8 cellular contexts compared by ENCODE assay signal in the genomic region with DNA sequence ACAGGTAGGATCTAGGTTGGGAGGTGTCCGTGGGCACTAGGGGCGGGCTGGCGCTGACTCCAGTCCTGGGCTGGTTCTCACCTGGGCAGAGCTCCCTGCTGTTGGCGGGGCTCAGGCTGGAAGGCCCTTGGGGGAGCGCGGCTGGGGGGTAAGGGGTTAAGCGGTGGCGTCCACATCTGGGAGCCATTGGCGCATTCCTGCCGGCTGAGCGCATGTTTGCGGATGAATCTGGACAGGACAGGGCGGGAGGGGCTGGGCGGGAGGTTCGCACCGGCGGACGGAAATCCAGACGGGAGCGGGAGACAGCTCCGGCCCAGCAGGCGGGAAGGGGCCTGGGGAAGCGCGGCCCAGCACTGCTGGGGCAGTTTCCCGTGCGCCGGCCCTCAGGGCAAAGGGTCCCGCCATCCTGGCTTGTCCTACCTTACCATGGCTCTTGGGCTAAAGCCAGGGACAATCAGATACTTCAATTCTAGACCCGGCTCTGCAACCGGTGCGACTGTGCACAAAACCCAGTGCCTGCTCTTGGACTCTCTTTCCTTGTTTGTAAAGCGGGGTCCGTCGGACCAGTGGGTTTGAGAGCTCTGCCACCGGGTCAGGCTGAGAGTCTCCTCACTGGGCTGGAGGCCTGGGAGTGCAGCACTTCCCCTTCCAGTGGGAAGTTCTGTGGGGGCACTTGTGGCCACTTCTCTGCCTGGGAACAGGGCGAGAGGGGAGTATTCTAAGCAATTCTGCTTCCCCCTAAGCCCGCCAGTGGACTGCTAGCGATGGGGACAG. TPM values are rescaled to one million over a fixed set of nuclear protein-coding genes. Genes with fewer than 3 reads are reported as not detected.
DNase-seq lines count a peak whose midpoint lies in the region; ATAC-seq, FAIRE-seq and TF ChIP-seq lines count a peak whose summit lies in the region.

No MANE protein-coding gene starts in this region.

- H4K20me1 ChIP-seq in K562 (replicated peaks; ENCODE audit: control insufficient read depth, insufficient read depth, low read length) (0 out of 2 replicates have a peak, but pooled peaks cover 3% of the 10 kb centered on the region), smooth muscle cell (ENCODE audit: low read depth) (peaks cover 40% of the 10 kb centered on the region)

- DNase-seq in HuH-7.5 (ENCODE audit: low spot score) (peak; percentile 75), K562 (ENCODE audit: extremely low read depth in 1 of 4, low spot score in 3 of 4) (no peak), immature natural killer cell (no peak), smooth muscle cell (lab: John Stamatoyannopoulos, UW; ENCODE audit: unreplicated experiment) (no peak), NCI-H446 (lab: John Stamatoyannopoulos, UW) (no peak)

- H3K9me3 Mint-ChIP-seq in immature natural killer cell: no peaks in the 10 kb centered on the region

- no peak for TF ChIP-seq EP300 in K562 (IDR thresholded peaks at IDR 0.05; ENCODE audit: low read length)

- no TSS peak for BruUV-seq in K562 (replicated peaks; lab: Mats Ljungman, UMichigan)

- no peak for ATAC-seq in K562
- no peak for ATAC-seq in GM19351 (IDR thresholded peaks at IDR 0.05; ENCODE audit: unreplicated experiment)
- ATAC-seq in HG03108 (IDR thresholded peaks at IDR 0.05; ENCODE audit: unreplicated experiment): no peak

- no peak for FAIRE-seq in K562 (lab: Jason Lieb, UNC)

- peaks cover 37% of the 10 kb centered on the region for H3K79me2 ChIP-seq in K562 (ENCODE audit: control insufficient read depth, insufficient read depth, low read length)
- peaks cover 36% of the 10 kb centered on the region for H3K79me2 ChIP-seq in smooth muscle cell (ENCODE audit: low read depth)

- peaks cover 46 to 70% of the 10 kb centered on the region in 2 experiments for H3K4me1 ChIP-seq in K562 (replicated peaks in 1 of 2; ENCODE audit: control insufficient read depth in 2 of 2, insufficient read depth in 2 of 2, low read length in 2 of 2)
- peaks cover 48% of the 10 kb centered on the region for H3K4me1 ChIP-seq in smooth muscle cell (ENCODE audit: low read depth)

- H3K27me3 ChIP-seq in K562 (ENCODE audit: control insufficient read depth in 2 of 2, insufficient read depth in 2 of 2, low read length in 2 of 2) (no peaks in the 10 kb centered on the region), smooth muscle cell (ENCODE audit: low read depth) (no peaks in the 10 kb centered on the region)

- no peaks in the 10 kb centered on the region for H3K9me1 ChIP-seq in K562 (ENCODE audit: control insufficient read depth, insufficient read depth, low read length)

- no peaks in the 10 kb centered on the region for H3K36me3 Mint-ChIP-seq in immature natural killer cell

- H3K36me3 ChIP-seq in K562 (ENCODE audit: control insufficient read depth, insufficient read depth, low read length) (no peaks in the 10 kb centered on the region), smooth muscle cell (ENCODE audit: low read depth) (no peaks in the 10 kb centered on the region)

- peaks cover 13% of the 10 kb centered on the region for H3F3A ChIP-seq in smooth muscle cell (ENCODE audit: low read depth)

- no peak for TF ChIP-seq CTCF in C4-2B (conservative IDR thresholded peaks at IDR 0.05)
- no peak for TF ChIP-seq CTCF in K562 (IDR thresholded peaks at IDR 0.05 in 2 of 3, conservative IDR thresholded peaks at IDR 0.05 in 1 of 3; ENCODE audit: insufficient read depth in 2 of 3, low read depth in 1 of 3, low read length in 3 of 3)
- TF ChIP-seq CTCF in smooth muscle cell (IDR thresholded peaks at IDR 0.05; ENCODE audit: borderline replicate concordance, insufficient read depth, poor library complexity, severe bottlenecking): no peak

- in situ Hi-C loops in K562 (cut with MboI): no loop called here

- WGBS in K562 (ENCODE audit: insufficient coverage, low coverage, missing lambda C conversion rate): 66% methylated on average over 19 of the region's 38 CpGs
- WGBS in smooth muscle cell (ENCODE audit: low lambda C conversion rate): 4% methylated on average over 34 of the region's 38 CpGs

- H3K4me3 ChIP-seq in K562 (no peak overlapping the region), smooth muscle cell (peak overlapping the region; percentile 91)

- peak overlapping the region; percentile 92 for H2AFZ ChIP-seq in K562 (ENCODE audit: low read depth, low read length)
- no peak overlapping the region for H2AFZ ChIP-seq in smooth muscle cell (ENCODE audit: low read depth)

- POLR2A ChIA-PET in K562 (lab: Yijun Ruan, JAX): interaction anchor here (1.0 to 1.5 kb wide), 5 partner anchors 9 to 29 kb away, joined by 3 to 17 read pairs (median 4); no protein-coding TSS in a partner anchor

- peaks cover 18 to 27% (median 20%) of the 10 kb centered on the region in 3 donors for H3K27me3 Mint-ChIP-seq in immature natural killer cell (ENCODE audit: low read depth in 3 of 3)

- CTCF ChIA-PET in K562 (lab: Yijun Ruan, JAX; ENCODE audit: low intra/inter-chr PET ratio): interaction anchor here (0.6 kb wide), 1 partner anchor 210 kb away, joined by 3 read pairs; no protein-coding TSS in a partner anchor

- TF ChIP-seq RAD21 in K562 (CRISPR knock-in tag; conservative IDR thresholded peaks at IDR 0.05 in 1 of 2, IDR thresholded peaks at IDR 0.05 in 1 of 2): no peak

- H3K27ac Mint-ChIP-seq in immature natural killer cell: peak overlapping the region in 5 of 6 donors; percentile 21 to 100 (median 100)

- peak overlapping the region in 4 of 5 donors; percentile 35 to 95 (median 92) for H3K4me3 Mint-ChIP-seq in immature natural killer cell

- intact Hi-C loops in K562 (cut with micrococcal nuclease): no loop called here

- H3K9me3 ChIP-seq in K562 (replicated peaks; ENCODE audit: control insufficient read depth, insufficient read depth, low read depth, low read length): no peaks in the 10 kb centered on the region
- H3K9me3 ChIP-seq in smooth muscle cell (replicated peaks; ENCODE audit: low read depth): no peaks in the 10 kb centered on the region

- peak overlapping the region; percentile 96 for H3K4me2 ChIP-seq in K562 (ENCODE audit: insufficient read depth, low read length)
- H3K4me2 ChIP-seq in smooth muscle cell: peak overlapping the region; percentile 80

- peaks cover 69 to 80% of the 10 kb centered on the region in 2 donors for H3K4me1 Mint-ChIP-seq in immature natural killer cell

- H3K9ac ChIP-seq in K562 (ENCODE audit: insufficient read depth in 1 of 2, low read depth in 2 of 2, low read length in 2 of 2): peak overlapping the region; percentile 8 to 39; a peak in 2 of 4 replicates
- H3K9ac ChIP-seq in smooth muscle cell (ENCODE audit: low read depth): peak overlapping the region; percentile 74

- no peak for TF ChIP-seq POLR2A in K562 (conservative IDR thresholded peaks at IDR 0.05)

- H3K27ac ChIP-seq in C4-2B (peak overlapping the region; percentile 84), K562 (ENCODE audit: extremely low read depth, low read depth, low read length) (no peak overlapping the region), smooth muscle cell (ENCODE audit: low read depth) (peak overlapping the region; percentile 93)

RNA-seq across cellular contexts. Expression of gene RARA, which starts 7.8 kb away (rescaled TPM):
- 7.6 and 15.2 TPM in 2 replicates for total RNA-seq in K562 (2011; cell fraction: chromatin; rRNA removed; ENCODE audit: low replicate concordance)
- 9.7 and 10.0 TPM in 2 replicates for total RNA-seq in K562 (2011; cell fraction: nucleolus; rRNA removed)
- 5.5 and 6.0 TPM in 2 replicates for total RNA-seq in K562 (2011; cell fraction: nucleoplasm; rRNA removed)
- total RNA-seq in K562 (2014; rRNA removed): 13.6 and 18.7 TPM in 2 replicates
- 5.0 and 7.5 TPM in 2 replicates for total RNA-seq in K562 (2014; rRNA removed; fragmentation: Illumina TruSeq; extraction: Trizol)
- 7.9 and 8.3 TPM in 2 replicates for total RNA-seq in K562 (2015; rRNA removed; fragmentation: Illumina TruSeq; extraction: Trizol)
- total RNA-seq in K562 (2021): 26.2 and 28.0 TPM in 2 replicates
- 2.7 and 3.5 TPM in 2 replicates for polyA plus RNA-seq in K562 (2011; rRNA removed)
- 1.4 and 4.5 TPM in 2 replicates for polyA plus RNA-seq in K562 (2011; cell fraction: cytosol; rRNA removed)
- 4.6 and 15.6 TPM in 2 replicates for polyA plus RNA-seq in K562 (2011; cell fraction: nucleus; rRNA removed)
- 16.2 and 25.9 TPM in 2 replicates for polyA plus RNA-seq in K562 (2012)
- polyA plus RNA-seq in K562 (2014; fragmentation: Illumina TruSeq; extraction: Trizol): 24.2 and 25.2 TPM in 2 replicates
- under 1 TPM; 0.10 TPM for polyA plus RNA-seq in K562 (2014; fragmentation: Nextera tagmentation; extraction: Ambion mirVana)
- 12.2 and 13.0 TPM in 2 replicates for polyA plus RNA-seq in K562 (2014; rRNA removed)
- 2.8 and 4.2 TPM in 2 replicates for polyA minus RNA-seq in K562 (2011; rRNA and poly(A)+ RNA removed)
- 9.2 and 9.8 TPM in 2 replicates for polyA minus RNA-seq in K562 (2011; cell fraction: cytosol; rRNA and poly(A)+ RNA removed)
- polyA minus RNA-seq in K562 (2011; cell fraction: nucleus; rRNA and poly(A)+ RNA removed): 3.9 and 4.2 TPM in 2 replicates
- 10 to 100 TPM in 1 of 3 donors, 1 to 10 TPM in 2; 4.6 to 12.1 (median 4.6) TPM for polyA plus RNA-seq in immature natural killer cell
- 13.6 and 22.5 TPM in 2 replicates for total RNA-seq in smooth muscle cell
- polyA plus RNA-seq in smooth muscle cell: 21.6 and 22.1 TPM in 2 replicates

RNA-seq across cellular contexts. Expression of gene CDC6, which starts 29.1 kb away (rescaled TPM):
- 102 and 166 TPM in 2 replicates for total RNA-seq in K562 (2011; cell fraction: chromatin; rRNA removed; ENCODE audit: low replicate concordance)
- 52.6 and 55.5 TPM in 2 replicates for total RNA-seq in K562 (2011; cell fraction: nucleolus; rRNA removed)
- 82.0 and 95.0 TPM in 2 replicates for total RNA-seq in K562 (2011; cell fraction: nucleoplasm; rRNA removed)
- total RNA-seq in K562 (2014; rRNA removed): 67.4 and 78.9 TPM in 2 replicates
- 119 and 133 TPM in 2 replicates for total RNA-seq in K562 (2014; rRNA removed; fragmentation: Illumina TruSeq; extraction: Trizol)
- total RNA-seq in K562 (2015; rRNA removed; fragmentation: Illumina TruSeq; extraction: Trizol): 110 and 112 TPM in 2 replicates
- total RNA-seq in K562 (2021): 121 and 126 TPM in 2 replicates
- 63.3 and 106 TPM in 2 replicates for polyA plus RNA-seq in K562 (2011; rRNA removed)
- polyA plus RNA-seq in K562 (2011; cell fraction: cytosol; rRNA removed): 26.5 and 34.3 TPM in 2 replicates
- 33.5 and 41.3 TPM in 2 replicates for polyA plus RNA-seq in K562 (2011; cell fraction: nucleus; rRNA removed)
- polyA plus RNA-seq in K562 (2012): 67.6 and 73.5 TPM in 2 replicates
- 141 and 150 TPM in 2 replicates for polyA plus RNA-seq in K562 (2014; fragmentation: Illumina TruSeq; extraction: Trizol)
- polyA plus RNA-seq in K562 (2014; fragmentation: Nextera tagmentation; extraction: Ambion mirVana): 10 to 100 TPM; 29.6 to 55.0 TPM
- 70.5 and 73.4 TPM in 2 replicates for polyA plus RNA-seq in K562 (2014; rRNA removed)
- 64.2 and 81.5 TPM in 2 replicates for polyA minus RNA-seq in K562 (2011; rRNA and poly(A)+ RNA removed)
- polyA minus RNA-seq in K562 (2011; cell fraction: cytosol; rRNA and poly(A)+ RNA removed): 15.9 and 41.5 TPM in 2 replicates
- polyA minus RNA-seq in K562 (2011; cell fraction: nucleus; rRNA and poly(A)+ RNA removed): 28.5 and 39.0 TPM in 2 replicates
- polyA plus RNA-seq in immature natural killer cell: 1 to 10 TPM in 2 of 3 donors, under 1 TPM in 1; 0.81 to 1.8 (median 1.5) TPM
- 10.4 and 15.1 TPM in 2 replicates for total RNA-seq in smooth muscle cell
- 5.2 and 5.5 TPM in 2 replicates for polyA plus RNA-seq in smooth muscle cell

RNA-seq across cellular contexts. Expression of gene GJD3, which starts 47.8 kb away (rescaled TPM):
- not detected in 2 replicates for total RNA-seq in K562 (2011; cell fraction: chromatin; rRNA removed; ENCODE audit: low replicate concordance)
- total RNA-seq in K562 (2011; cell fraction: nucleolus; rRNA removed): 0.50 and 0.66 TPM in 2 replicates
- total RNA-seq in K562 (2011; cell fraction: nucleoplasm; rRNA removed): not detected in 2 replicates
- total RNA-seq in K562 (2014; rRNA removed): not detected in 2 replicates
- total RNA-seq in K562 (2014; rRNA removed; fragmentation: Illumina TruSeq; extraction: Trizol): not detected in 2 replicates
- not detected in 2 replicates for total RNA-seq in K562 (2015; rRNA removed; fragmentation: Illumina TruSeq; extraction: Trizol)
- total RNA-seq in K562 (2021): 0.38 TPM in 1 of 2 replicates, not detected in the other
- polyA plus RNA-seq in K562 (2011; rRNA removed): not detected in 2 replicates
- 0.24 TPM in 1 of 2 replicates, not detected in the other for polyA plus RNA-seq in K562 (2011; cell fraction: cytosol; rRNA removed)
- polyA plus RNA-seq in K562 (2011; cell fraction: nucleus; rRNA removed): not detected in 2 replicates
- 0.46 and 2.9 TPM in 2 replicates for polyA plus RNA-seq in K562 (2012)
- polyA plus RNA-seq in K562 (2014; fragmentation: Illumina TruSeq; extraction: Trizol): not detected in 2 replicates
- not detected for polyA plus RNA-seq in K562 (2014; fragmentation: Nextera tagmentation; extraction: Ambion mirVana)
- 0.17 TPM in 1 of 2 replicates, not detected in the other for polyA plus RNA-seq in K562 (2014; rRNA removed)
- polyA minus RNA-seq in K562 (2011; rRNA and poly(A)+ RNA removed): not detected in 2 replicates
- not detected in 2 replicates for polyA minus RNA-seq in K562 (2011; cell fraction: cytosol; rRNA and poly(A)+ RNA removed)
- polyA minus RNA-seq in K562 (2011; cell fraction: nucleus; rRNA and poly(A)+ RNA removed): 1.2 TPM in 1 of 2 replicates, not detected in the other
- polyA plus RNA-seq in immature natural killer cell: under 1 TPM in 2 of 3 donors, not detected in 1; 0.40 to 0.68 TPM
- not detected in 2 replicates for total RNA-seq in smooth muscle cell
- 0.27 and 0.30 TPM in 2 replicates for polyA plus RNA-seq in smooth muscle cell
